10 cellular contexts compared by ENCODE assay signal in genomic region chr14:77140343-77140936, GRCh38. TPM values are rescaled to one million over a fixed set of nuclear protein-coding genes. Genes with fewer than 3 reads are reported as not detected.
DNase-seq lines count a peak whose midpoint lies in the region; ATAC-seq, FAIRE-seq and TF ChIP-seq lines count a peak whose summit lies in the region.
"Had no signal": no experiment of that assay in that cellular context is flagged by ENCODE, and none has a peak within 500 bp of the region (broad histone marks: within the 10 kb centered on the region; RNA-seq: fewer than 3 reads in every experiment).

No MANE protein-coding gene starts in this region.

- peaks cover 0 to 43% (median 21%) of the 10 kb centered on the region in 4 donors for H3K4me1 Mint-ChIP-seq in CD4-positive, CD25-positive, alpha-beta regulatory T cell
- peaks cover 13% of the 10 kb centered on the region for H3K4me1 Mint-ChIP-seq in activated naive CD8-positive, alpha-beta T cell treated with anti-CD3 and anti-CD28 coated beads, Interleukin-2, amount 10 ng/mL, durations not matched to agents 7 days and 5 days
- H3K4me1 Mint-ChIP-seq in naive thymus-derived CD4-positive, alpha-beta T cell = peaks cover 12 to 26% (median 22%) of the 10 kb centered on the region in 7 donors

- H3K4me1 ChIP-seq in CD4-positive, CD25-positive, alpha-beta regulatory T cell (ENCODE audit: control insufficient read depth, insufficient read depth, low read length, poor library complexity, severe bottlenecking) = peaks cover 15% of the 10 kb centered on the region
- peaks cover 0 to 4% of the 10 kb centered on the region in 2 donors for H3K4me1 ChIP-seq in naive thymus-derived CD4-positive, alpha-beta T cell (ENCODE audit: control insufficient read depth in 2 of 2, insufficient read depth in 2 of 2, low read length in 2 of 2)

- CTCF ChIA-PET in naive thymus-derived CD4-positive, alpha-beta T cell (lab: Charles Lee) = no interaction called here

- no peaks in the 10 kb centered on the region for H3K36me3 ChIP-seq in CD4-positive, CD25-positive, alpha-beta regulatory T cell (ENCODE audit: control insufficient read depth, insufficient read depth, low read length)
- H3K36me3 ChIP-seq in H7 (replicated peaks; ENCODE audit: control insufficient read depth, insufficient read depth, low read length) = peaks cover 19% of the 10 kb centered on the region
- no peaks in the 10 kb centered on the region for H3K36me3 ChIP-seq in naive thymus-derived CD4-positive, alpha-beta T cell (ENCODE audit: control insufficient read depth in 2 of 3, insufficient read depth in 3 of 3, low read length in 3 of 3)

- H3K9me3 Mint-ChIP-seq in CD4-positive, CD25-positive, alpha-beta regulatory T cell = peaks cover 0 to 2% (median 0%) of the 10 kb centered on the region in 7 donors
- no peaks in the 10 kb centered on the region for H3K9me3 Mint-ChIP-seq in activated naive CD8-positive, alpha-beta T cell treated with anti-CD3 and anti-CD28 coated beads, Interleukin-2, amount 10 ng/mL, durations not matched to agents 7 days and 5 days
- H3K9me3 Mint-ChIP-seq in naive thymus-derived CD4-positive, alpha-beta T cell = no peaks in the 10 kb centered on the region

- peaks cover 38% of the 10 kb centered on the region for H3K27me3 ChIP-seq in CD4-positive, CD25-positive, alpha-beta regulatory T cell (ENCODE audit: control insufficient read depth, insufficient read depth, low read length)
- peaks cover 7% of the 10 kb centered on the region for H3K27me3 ChIP-seq in H7 (ENCODE audit: control insufficient read depth, insufficient read depth, low read length)
- no peaks in the 10 kb centered on the region for H3K27me3 ChIP-seq in naive thymus-derived CD4-positive, alpha-beta T cell (ENCODE audit: control insufficient read depth in 2 of 2, insufficient read depth in 2 of 2, low read length in 2 of 2)

- H3K27me3 Mint-ChIP-seq in CD4-positive, CD25-positive, alpha-beta regulatory T cell = peaks cover 90% of the 10 kb centered on the region
- H3K27me3 Mint-ChIP-seq in activated naive CD8-positive, alpha-beta T cell treated with anti-CD3 and anti-CD28 coated beads, Interleukin-2, amount 10 ng/mL, durations not matched to agents 7 days and 5 days = peaks cover 78% of the 10 kb centered on the region
- H3K27me3 Mint-ChIP-seq in naive thymus-derived CD4-positive, alpha-beta T cell = peaks cover 68 to 78% (median 75%) of the 10 kb centered on the region in 5 donors

- intact Hi-C loops in naive thymus-derived CD4-positive, alpha-beta T cell (cut with micrococcal nuclease) = no loop called here

- FAIRE-seq in GM12891 (lab: Jason Lieb, UNC) = no peak
- FAIRE-seq: H54 had no signal

- no peaks in the 10 kb centered on the region for H3K9me3 ChIP-seq in CD4-positive, CD25-positive, alpha-beta regulatory T cell (ENCODE audit: control insufficient read depth in 2 of 2, low read length in 2 of 2)
- H3K9me3 ChIP-seq in naive thymus-derived CD4-positive, alpha-beta T cell (ENCODE audit: control insufficient read depth in 2 of 3, low read length in 3 of 3) = no peaks in the 10 kb centered on the region

- peak overlapping the region in 3 of 4 donors; percentile 53 to 83 (median 79) for H3K4me3 Mint-ChIP-seq in CD4-positive, CD25-positive, alpha-beta regulatory T cell
- peak overlapping the region; percentile 52 for H3K4me3 Mint-ChIP-seq in activated naive CD8-positive, alpha-beta T cell treated with anti-CD3 and anti-CD28 coated beads, Interleukin-2, amount 10 ng/mL, durations not matched to agents 7 days and 5 days
- H3K4me3 Mint-ChIP-seq in naive thymus-derived CD4-positive, alpha-beta T cell = peak overlapping the region; percentile 28 to 80 (median 62)

- POLR2A ChIA-PET in activated naive CD8-positive, alpha-beta T cell treated with anti-CD3 and anti-CD28 coated beads, Interleukin-2, amount 10 ng/mL, durations not matched to agents 7 days and 5 days (lab: Charles Lee) = no interaction called here
- POLR2A ChIA-PET in naive thymus-derived CD4-positive, alpha-beta T cell (lab: Charles Lee) = no interaction called here

- no peak overlapping the region for H3K27ac ChIP-seq in CD4-positive, CD25-positive, alpha-beta regulatory T cell (ENCODE audit: insufficient read depth, low read length, poor library complexity, severe bottlenecking)
- H3K27ac ChIP-seq in naive thymus-derived CD4-positive, alpha-beta T cell (ENCODE audit: low read depth, low read length) = no peak overlapping the region

- H3K4me3 ChIP-seq in CD4-positive, CD25-positive, alpha-beta regulatory T cell (ENCODE audit: low read depth, low read length) = no peak overlapping the region
- H3K4me3 ChIP-seq in H7 (ENCODE audit: insufficient read depth, low read depth, low read length) = peak overlapping the region; percentile 81
- no peak overlapping the region for H3K4me3 ChIP-seq in naive thymus-derived CD4-positive, alpha-beta T cell (ENCODE audit: low read length)

- no peak for ATAC-seq in CD4-positive, CD25-positive, alpha-beta regulatory T cell (ENCODE audit: low read depth in 2 of 2)
- no peak for ATAC-seq in activated naive CD8-positive, alpha-beta T cell treated with anti-CD3 and anti-CD28 coated beads, Interleukin-2, amount 10 ng/mL, durations not matched to agents 7 days and 5 days (ENCODE audit: low read depth)
- ATAC-seq in naive thymus-derived CD4-positive, alpha-beta T cell = no peak

- H3K36me3 Mint-ChIP-seq in CD4-positive, CD25-positive, alpha-beta regulatory T cell = no peaks in the 10 kb centered on the region
- H3K36me3 Mint-ChIP-seq in activated naive CD8-positive, alpha-beta T cell treated with anti-CD3 and anti-CD28 coated beads, Interleukin-2, amount 10 ng/mL, durations not matched to agents 7 days and 5 days = no peaks in the 10 kb centered on the region
- H3K36me3 Mint-ChIP-seq in naive thymus-derived CD4-positive, alpha-beta T cell = no peaks in the 10 kb centered on the region

- DNase-seq in CD4-positive, CD25-positive, alpha-beta regulatory T cell = no peak
- peak; percentile 74 for DNase-seq in H7
- no peak for DNase-seq in activated naive CD8-positive, alpha-beta T cell treated with anti-CD3 and anti-CD28 coated beads, Interleukin-2, amount 10 ng/mL, durations not matched to agents 7 days and 5 days
- no peak for DNase-seq in naive thymus-derived CD4-positive, alpha-beta T cell
- DNase-seq in GM12891 (ENCODE audit: insufficient read length, low spot score) = no peak
- no peak for DNase-seq in UCSD-AML1 (lab: John Stamatoyannopoulos, UW; ENCODE audit: unreplicated experiment)
- no peak for DNase-seq in cortex of kidney (lab: John Stamatoyannopoulos, UW)
- DNase-seq in NCI-H2107 (lab: John Stamatoyannopoulos, UW) = no peak
- DNase-seq: amniotic stem cell had no signal

- TF ChIP-seq POLR2A in GM12891 (IDR thresholded peaks at IDR 0.05; ENCODE audit: low read depth, low read length) = no peak

- H3K27ac Mint-ChIP-seq in CD4-positive, CD25-positive, alpha-beta regulatory T cell = peak overlapping the region in 1 of 3 donors; percentile 14
- H3K27ac Mint-ChIP-seq in activated naive CD8-positive, alpha-beta T cell treated with anti-CD3 and anti-CD28 coated beads, Interleukin-2, amount 10 ng/mL, durations not matched to agents 7 days and 5 days = no peak overlapping the region
- no peak overlapping the region for H3K27ac Mint-ChIP-seq in naive thymus-derived CD4-positive, alpha-beta T cell

TF ChIP-seq in GM12891, 5 proteins besides CTCF, POLR2A, EP300 and RAD21:
- no peak for TF ChIP-seq POU2F2 (IDR thresholded peaks at IDR 0.05; ENCODE audit: low read depth, low read length)
- no peak for TF ChIP-seq PAX5 (IDR thresholded peaks at IDR 0.05; ENCODE audit: insufficient read depth, low read length, severe bottlenecking)
- no peak for TF ChIP-seq POLR2AphosphoS5 (IDR thresholded peaks at IDR 0.05; ENCODE audit: low read depth, low read length)
- TF ChIP-seq SPI1 (IDR thresholded peaks at IDR 0.05; ENCODE audit: low read depth, low read length) = no peak
TF ChIP-seq in GM12891: peak in this region for 0.

RNA-seq across cellular contexts. Expression of gene ZDHHC22, which starts 1.2 kb away (rescaled TPM):
- not detected for total RNA-seq in CD4-positive, CD25-positive, alpha-beta regulatory T cell
- not detected for polyA plus RNA-seq in CD4-positive, CD25-positive, alpha-beta regulatory T cell
- 8.9 and 11.6 TPM in 2 replicates for total RNA-seq in H7 (2014; rRNA removed; shearing (Covaris generic))
- total RNA-seq in activated naive CD8-positive, alpha-beta T cell treated with anti-CD3 and anti-CD28 coated beads, Interleukin-2, amount 10 ng/mL, durations not matched to agents 7 days and 5 days = not detected
- not detected for total RNA-seq in naive thymus-derived CD4-positive, alpha-beta T cell
- polyA plus RNA-seq in naive thymus-derived CD4-positive, alpha-beta T cell = not detected
- not detected for polyA plus RNA-seq in GM12891 (2012; ENCODE audit: low read depth, missing spikeins)

RNA-seq across cellular contexts. Expression of gene TMEM63C, which starts 41.2 kb away (rescaled TPM):
- 1.2 TPM for total RNA-seq in CD4-positive, CD25-positive, alpha-beta regulatory T cell
- polyA plus RNA-seq in CD4-positive, CD25-positive, alpha-beta regulatory T cell = not detected
- 2.1 and 2.2 TPM in 2 replicates for total RNA-seq in H7 (2014; rRNA removed; shearing (Covaris generic))
- total RNA-seq in activated naive CD8-positive, alpha-beta T cell treated with anti-CD3 and anti-CD28 coated beads, Interleukin-2, amount 10 ng/mL, durations not matched to agents 7 days and 5 days = 1 to 10 TPM in 1 of 2 experiments, under 1 TPM in 1; 0.48 to 1.4 TPM
- total RNA-seq in naive thymus-derived CD4-positive, alpha-beta T cell = 1 to 10 TPM in 2 of 5 experiments, under 1 TPM in 3; 0.46 to 4.9 (median 0.80) TPM
- not detected for polyA plus RNA-seq in naive thymus-derived CD4-positive, alpha-beta T cell
- polyA plus RNA-seq in GM12891 (2012; ENCODE audit: low read depth, missing spikeins) = 0.04 TPM

RNA-seq across cellular contexts. Expression of gene CIPC, which starts 42.4 kb away (rescaled TPM):
- 12.3 TPM for total RNA-seq in CD4-positive, CD25-positive, alpha-beta regulatory T cell
- 10 to 100 TPM; 11.4 to 14.2 (median 12.5) TPM for polyA plus RNA-seq in CD4-positive, CD25-positive, alpha-beta regulatory T cell
- total RNA-seq in H7 (2014; rRNA removed; shearing (Covaris generic)) = 18.7 and 22.3 TPM in 2 replicates
- total RNA-seq in activated naive CD8-positive, alpha-beta T cell treated with anti-CD3 and anti-CD28 coated beads, Interleukin-2, amount 10 ng/mL, durations not matched to agents 7 days and 5 days = 10 to 100 TPM; 14.0 to 14.5 TPM
- 10 to 100 TPM in 4 of 5 experiments, 1 to 10 TPM in 1; 5.5 to 14.2 (median 12.9) TPM for total RNA-seq in naive thymus-derived CD4-positive, alpha-beta T cell
- 1 to 10 TPM; 4.3 to 8.4 TPM for polyA plus RNA-seq in naive thymus-derived CD4-positive, alpha-beta T cell
- 6.4 TPM for polyA plus RNA-seq in GM12891 (2012; ENCODE audit: low read depth, missing spikeins)
